In genomic region chr16:57906385-57907316, GRCh38 we compare ENCODE assay signal across 8 cellular contexts.
DNase-seq lines count a peak whose midpoint lies in the region; ATAC-seq, FAIRE-seq and TF ChIP-seq lines count a peak whose summit lies in the region.

No MANE protein-coding gene starts in this region.

- H3K27me3 ChIP-seq in BJ (ENCODE audit: control insufficient read depth, insufficient read depth, low read length), result peaks cover 5% of the 10 kb centered on the region
- no peaks in the 10 kb centered on the region for H3K27me3 ChIP-seq in MM.1S (replicated peaks; ENCODE audit: insufficient read depth, low read length)
- peaks cover 6% of the 10 kb centered on the region for H3K27me3 ChIP-seq in brain microvascular endothelial cell (replicated peaks)
- H3K27me3 ChIP-seq in mesendoderm (ENCODE audit: insufficient read depth, low read length, poor library complexity), result no peaks in the 10 kb centered on the region
- no peaks in the 10 kb centered on the region for H3K27me3 ChIP-seq in effector memory CD4-positive, alpha-beta T cell (replicated peaks; ENCODE audit: control insufficient read depth, insufficient read depth, low read length, poor library complexity, severe bottlenecking)

- peak; percentile 78 for TF ChIP-seq CTCF in BJ (IDR thresholded peaks at IDR 0.05; ENCODE audit: insufficient read depth, low read depth, low read length)
- TF ChIP-seq CTCF in MM.1S (IDR thresholded peaks at IDR 0.05; ENCODE audit: low read length), result peak; percentile 46
- peak; percentile 68 for TF ChIP-seq CTCF in brain microvascular endothelial cell (IDR thresholded peaks at IDR 0.05; ENCODE audit: low read depth, low read length, missing control alignments)

- H2AK5ac ChIP-seq in mesendoderm (ENCODE audit: low read length), result no peak overlapping the region

- H3K4me3 ChIP-seq in BJ (ENCODE audit: low read depth, low read length) (no peak overlapping the region), MM.1S (ENCODE audit: low read length) (no peak overlapping the region), brain microvascular endothelial cell (ENCODE audit: low read depth, low read length) (no peak overlapping the region), mesendoderm (ENCODE audit: low read length) (no peak overlapping the region)
- H3K4me3 ChIP-seq in effector memory CD4-positive, alpha-beta T cell (ENCODE audit: insufficient read depth, low read depth, low read length, poor library complexity, severe bottlenecking), result no peak overlapping the region

- in situ Hi-C loops in brain microvascular endothelial cell (cut with HindIII; ENCODE audit: low pct_ligation_motif_present, low sequenced_read_pairs), result no loop called here

- CTCF ChIA-PET in BJ (lab: Yijun Ruan, JAX), result interaction anchor here (0.6 to 4.2 kb wide), 26 partner anchors 9 to 221 kb away, joined by 3 to 63 read pairs (median 5); partner anchors contain the start of genes USB1 and ZNF319

- H3K27ac ChIP-seq in MM.1S (ENCODE audit: low read length) (no peak overlapping the region), brain microvascular endothelial cell (no peak overlapping the region), mesendoderm (ENCODE audit: low read depth, low read length) (no peak overlapping the region)
- no peak overlapping the region for H3K27ac ChIP-seq in effector memory CD4-positive, alpha-beta T cell (ENCODE audit: insufficient read depth, low read length, poor library complexity, severe bottlenecking)

- WGBS in mesendoderm (ENCODE audit: extremely low coverage, insufficient coverage, low lambda C conversion rate), result no CpG with 5 or more reads among the region's 28 CpGs

- DNase-seq in BJ (ENCODE audit: low read depth), result no peak
- no peak for DNase-seq in MM.1S
- no peak for DNase-seq in brain microvascular endothelial cell
- DNase-seq in mesendoderm, result no peak
- DNase-seq in effector memory CD4-positive, alpha-beta T cell, result no peak
- no peak for DNase-seq in H54 (ENCODE audit: insufficient read length, low spot score)
- DNase-seq in OCI-M2 (lab: John Stamatoyannopoulos, UW; ENCODE audit: unreplicated experiment), result no peak

- no peaks in the 10 kb centered on the region for H3K9me2 ChIP-seq in MM.1S (replicated peaks; ENCODE audit: insufficient read depth, low read length)

- H2AFZ ChIP-seq in MM.1S (ENCODE audit: low read length), result 0 out of 2 replicates have a peak overlapping the region, but pooled peaks have one; percentile 24

- H3K18ac ChIP-seq in mesendoderm (ENCODE audit: low read length), result no peak overlapping the region

- H4K20me1 ChIP-seq in MM.1S (ENCODE audit: insufficient read depth, low read length), result no peaks in the 10 kb centered on the region

- H3K9me3 ChIP-seq in MM.1S (replicated peaks; ENCODE audit: insufficient read depth, low read length), result no peaks in the 10 kb centered on the region
- no peaks in the 10 kb centered on the region for H3K9me3 ChIP-seq in effector memory CD4-positive, alpha-beta T cell (ENCODE audit: control insufficient read depth, low read length)

- no peak overlapping the region for H2BK120ac ChIP-seq in mesendoderm (ENCODE audit: low read depth, low read length)

- FAIRE-seq in H54 (lab: Jason Lieb, UNC), result no peak

- H3K4me1 ChIP-seq in MM.1S (ENCODE audit: low read length) (no peaks in the 10 kb centered on the region), mesendoderm (ENCODE audit: control insufficient read depth, low read depth, low read length) (no peaks in the 10 kb centered on the region)
- H3K4me1 ChIP-seq in effector memory CD4-positive, alpha-beta T cell (ENCODE audit: control insufficient read depth, insufficient read depth, low read length, poor library complexity, severe bottlenecking), result no peaks in the 10 kb centered on the region

- no peak overlapping the region for H3K4ac ChIP-seq in mesendoderm (ENCODE audit: low read depth, low read length)

- no peak overlapping the region for H2BK5ac ChIP-seq in mesendoderm (ENCODE audit: low read length)

- H4K8ac ChIP-seq in mesendoderm (ENCODE audit: low read depth, low read length), result no peak overlapping the region

- POLR2A ChIA-PET in BJ (lab: Charles Lee), result no interaction called here

- H4K5ac ChIP-seq in mesendoderm (ENCODE audit: low read length), result no peak overlapping the region

- H3F3A ChIP-seq in MM.1S (ENCODE audit: insufficient read depth, low read length), result no peaks in the 10 kb centered on the region

- no peaks in the 10 kb centered on the region for H3K79me1 ChIP-seq in mesendoderm (ENCODE audit: low read length)

- H3K79me2 ChIP-seq in MM.1S (ENCODE audit: low read length) (no peaks in the 10 kb centered on the region), mesendoderm (ENCODE audit: control insufficient read depth, insufficient read depth, low read length) (no peaks in the 10 kb centered on the region)

- no peak for TF ChIP-seq POLR2A in H54 (IDR thresholded peaks at IDR 0.05; ENCODE audit: low read depth, low read length)

- H3K56ac ChIP-seq in mesendoderm (ENCODE audit: low read length), result peak overlapping the region; percentile 7

- H3K4me2 ChIP-seq in MM.1S (ENCODE audit: low read depth, low read length), result no peak overlapping the region
- H3K4me2 ChIP-seq in mesendoderm (ENCODE audit: low read length), result no peak overlapping the region

- H3K23ac ChIP-seq in mesendoderm (ENCODE audit: low read length), result no peak overlapping the region

- H3K36me3 ChIP-seq in BJ (ENCODE audit: control insufficient read depth, insufficient read depth, low read length), result no peaks in the 10 kb centered on the region
- no peaks in the 10 kb centered on the region for H3K36me3 ChIP-seq in MM.1S (replicated peaks; ENCODE audit: insufficient read depth, low read length)
- H3K36me3 ChIP-seq in brain microvascular endothelial cell (replicated peaks), result no peaks in the 10 kb centered on the region
- no peaks in the 10 kb centered on the region for H3K36me3 ChIP-seq in mesendoderm (ENCODE audit: control insufficient read depth, insufficient read depth, low read length)
- H3K36me3 ChIP-seq in effector memory CD4-positive, alpha-beta T cell (ENCODE audit: control insufficient read depth, insufficient read depth, low read length), result no peaks in the 10 kb centered on the region

- no peak for ATAC-seq in HG02840 (IDR thresholded peaks at IDR 0.05; ENCODE audit: low FRiP score, unreplicated experiment)

- H3K9ac ChIP-seq in MM.1S (ENCODE audit: low read length), result no peak overlapping the region
- H3K9ac ChIP-seq in mesendoderm (ENCODE audit: low read length), result no peak overlapping the region

- no peak overlapping the region for H2BK15ac ChIP-seq in mesendoderm (replicated peaks; ENCODE audit: low read depth)
